28 cellular contexts compared by ENCODE assay signal in genomic region chr1:198825254-198825653, GRCh38.
"Had no signal": no experiment of that assay in that cellular context is flagged by ENCODE, and none has a peak within 500 bp of the region (broad histone marks: within the 10 kb centered on the region; RNA-seq: fewer than 3 reads in every experiment).

No MANE protein-coding gene starts in this region.

- H3K27me3 ChIP-seq: colonic mucosa, dorsolateral prefrontal cortex, esophagus muscularis mucosa, esophagus squamous epithelium, foreskin keratinocyte, gastrocnemius medialis, gastroesophageal sphincter, heart left ventricle, heart right ventricle had no signal

- ATAC-seq: effector memory CD8-positive, alpha-beta T cell; esophagus mucosa; foreskin keratinocyte; gastrocnemius medialis; gastroesophageal sphincter; heart left ventricle; heart right ventricle had no signal

- H3K9me3 ChIP-seq: colonic mucosa, esophagus muscularis mucosa, esophagus squamous epithelium, gastrocnemius medialis, gastroesophageal sphincter, heart left ventricle, heart right ventricle had no signal

- H3K36me3 ChIP-seq: colonic mucosa, esophagus muscularis mucosa, esophagus squamous epithelium, gastrocnemius medialis, gastroesophageal sphincter, heart left ventricle, heart right ventricle had no signal

- FAIRE-seq: colon, endometrium, endothelial cell of umbilical vein, frontal cortex had no signal

- H3K4me3 ChIP-seq: colonic mucosa, coronary artery, dorsolateral prefrontal cortex, esophagus muscularis mucosa, esophagus squamous epithelium, gastrocnemius medialis, gastroesophageal sphincter, heart left ventricle, heart right ventricle had no signal

- H3K4me1 ChIP-seq: colonic mucosa, esophagus squamous epithelium, gastrocnemius medialis, heart left ventricle, heart right ventricle had no signal

- H3K27ac ChIP-seq: colonic mucosa, coronary artery, dorsolateral prefrontal cortex, epithelial cell of prostate, esophagus muscularis mucosa, esophagus squamous epithelium, foreskin keratinocyte, gastrocnemius medialis, gastroesophageal sphincter, heart left ventricle, heart right ventricle had no signal

- DNase-seq: colonic mucosa; cortex of kidney; dermis blood vessel endothelial cell; dorsolateral prefrontal cortex; effector CD4-positive, alpha-beta T cell; effector CD8-positive, alpha-beta T cell; effector memory CD4-positive, alpha-beta T cell; effector memory CD8-positive, alpha-beta T cell; endodermal cell; erythroblast; esophagus squamous epithelium; foreskin fibroblast; foreskin keratinocyte; foreskin melanocyte; gastrocnemius medialis; glutamatergic neuron; head of caudate nucleus; heart left ventricle; heart right ventricle had no signal
